In genomic region chr10:100340948-100341847, GRCh38 we compare ENCODE assay signal across 9 cellular contexts. TPM values are rescaled to one million over a fixed set of nuclear protein-coding genes. Genes with fewer than 3 reads are reported as not detected.
DNase-seq lines count a peak whose midpoint lies in the region; ATAC-seq, FAIRE-seq and TF ChIP-seq lines count a peak whose summit lies in the region.
"Had no signal": no experiment of that assay in that cellular context is flagged by ENCODE, and none has a peak within 500 bp of the region (broad histone marks: within the 10 kb centered on the region; RNA-seq: fewer than 3 reads in every experiment).

No MANE protein-coding gene starts in this region.

- no peak for TF ChIP-seq RAD21 in H1 (IDR thresholded peaks at IDR 0.05 in 1 of 2, conservative IDR thresholded peaks at IDR 0.05 in 1 of 2; ENCODE audit: low read depth in 2 of 2, low read length in 2 of 2)

- H2AFZ ChIP-seq in H1 (ENCODE audit: low read length), result peak overlapping the region; percentile 84; the same call in 1 of the 2 replicates

- WGBS in H1 (ENCODE audit: extremely low coverage in 1 of 2, insufficient coverage in 1 of 2, insufficient read length in 1 of 2, insufficient replicate concordance in 2 of 2, low coverage in 1 of 2, low lambda C conversion rate in 2 of 2, missing lambda C conversion rate in 1 of 2), 2 experiments, result 80% methylated on average over 12 of the region's 12 CpGs; no CpG with 5 or more reads in 1 of the 2 experiments

- H3K27me3 ChIP-seq in H1 (replicated peaks in 1 of 4; ENCODE audit: control insufficient read depth in 3 of 4, extremely low read depth in 1 of 4, insufficient read depth in 3 of 4, low read length in 3 of 4), result no peaks in the 10 kb centered on the region; a peak in 2 of 7 replicates

- H3K4ac ChIP-seq in H1 (replicated peaks; ENCODE audit: insufficient read length, low read depth, low read length), result no peak overlapping the region

- H3K4me3 ChIP-seq in H1 (ENCODE audit: extremely low read depth in 1 of 4, insufficient read depth in 2 of 4, low read depth in 3 of 4, low read length in 4 of 4), result no peak overlapping the region
- H3K4me3 ChIP-seq: suprapubic skin had no signal

- no peak overlapping the region; the same call in 1 of the 2 replicates for H3K18ac ChIP-seq in H1 (ENCODE audit: extremely low read depth, low read length)

- peak overlapping the region; percentile 61; the same call in 1 of the 2 replicates for H2BK5ac ChIP-seq in H1 (ENCODE audit: low read depth, low read length)

- H2BK120ac ChIP-seq in H1 (replicated peaks; ENCODE audit: low read depth, low read length), result peak overlapping the region; percentile 43

- H2AK5ac ChIP-seq in H1 (ENCODE audit: low read depth, low read length), result no peak overlapping the region

- CTCF ChIA-PET in H1 (lab: Charles Lee; ENCODE audit: partially characterized antibody), result interaction anchor here (0.6 to 21.7 kb wide), 27 partner anchors 9 to 329 kb away, joined by 3 to 226 read pairs (median 3); partner anchors contain the start of gene PKD2L1

- no peak overlapping the region for H3K23ac ChIP-seq in H1 (ENCODE audit: insufficient read length)

- H3K4me2 ChIP-seq in H1 (ENCODE audit: insufficient read depth in 1 of 2, low read depth in 2 of 2, low read length in 2 of 2), result no peak overlapping the region

- no peak overlapping the region for H3K9ac ChIP-seq in H1 (replicated peaks in 1 of 4; ENCODE audit: extremely low read depth in 1 of 4, low read depth in 3 of 4, low read length in 3 of 4)

- DNase-seq in NCI-H2107 treated with DMSO at 0.1 percent for 48 hours (lab: John Stamatoyannopoulos, UW; ENCODE audit: unreplicated experiment), result peak; percentile 10
- DNase-seq in NCI-H2107 (lab: John Stamatoyannopoulos, UW), result no peak
- no peak for DNase-seq in H1 (ENCODE audit: low read depth in 1 of 2, low spot score in 2 of 2)
- DNase-seq in middle frontal gyrus (ENCODE audit: extremely low spot score, low spot score), result peak; percentile 81
- DNase-seq in stimulated activated CD4-positive, alpha-beta T cell treated with anti-CD3 and anti-CD28 coated beads, Interleukin-15, amount 100 ng/mL, for 24 hours, result no peak
- DNase-seq in kidney tubule cell (ENCODE audit: low spot score), result no peak

- FAIRE-seq in H1 (lab: Jason Lieb, UNC), result no peak

- POLR2A ChIA-PET in H1 (lab: Charles Lee; ENCODE audit: partially characterized antibody), result interaction anchor here (1.0 to 5.1 kb wide), 6 partner anchors 10 to 144 kb away, joined by 3 to 24 read pairs (median 4); no protein-coding TSS in a partner anchor

- H3K27ac ChIP-seq in H1 (ENCODE audit: low read depth, low read length) (no peak overlapping the region), temporal lobe (ENCODE audit: low read depth, low read length) (peak overlapping the region; percentile 91)
- H3K27ac ChIP-seq: suprapubic skin had no signal

- peak overlapping the region; percentile 94; the same call in 1 of the 2 replicates for H2BK12ac ChIP-seq in H1 (ENCODE audit: low read depth, low read length)

- peak overlapping the region; percentile 89 for H4K91ac ChIP-seq in H1 (replicated peaks; ENCODE audit: insufficient read length, low read length)

- no peak for TF ChIP-seq CTCF in H1 (IDR thresholded peaks at IDR 0.05; ENCODE audit: control extremely low read depth in 1 of 3, insufficient read depth in 1 of 3, low read depth in 1 of 3, low read length in 3 of 3)

- no peak overlapping the region for H3K56ac ChIP-seq in H1 (replicated peaks; ENCODE audit: insufficient read length, low read depth, low read length)

- H4K8ac ChIP-seq in H1 (ENCODE audit: extremely low read depth, insufficient read depth, low read length), result no peak overlapping the region

- no peak for ATAC-seq in HG03469 (IDR thresholded peaks at IDR 0.05; ENCODE audit: unreplicated experiment)

- peak overlapping the region; percentile 75; the same call in 1 of the 2 replicates for H2BK20ac ChIP-seq in H1 (ENCODE audit: low read length)

- H4K5ac ChIP-seq in H1 (ENCODE audit: insufficient read length, low read depth, low read length), result no peak overlapping the region

- peaks cover 5% of the 10 kb centered on the region for H3K23me2 ChIP-seq in H1 (ENCODE audit: low read depth, low read length)

- 0 out of 4 replicates have a peak, but pooled peaks cover 0 to 5% of the 10 kb centered on the region in 2 experiments for H3K79me2 ChIP-seq in H1 (ENCODE audit: control insufficient read depth in 1 of 2, insufficient read depth in 2 of 2, low read length in 2 of 2)

- no peaks in the 10 kb centered on the region; a peak in 1 of 8 replicates for H3K36me3 ChIP-seq in H1 (ENCODE audit: control insufficient read depth in 2 of 4, insufficient read depth in 4 of 4, low read length in 3 of 4)
- H3K36me3 ChIP-seq: suprapubic skin had no signal

- TF ChIP-seq EP300 in H1 (IDR thresholded peaks at IDR 0.05; ENCODE audit: borderline replicate concordance in 1 of 2, low read depth in 2 of 2, low read length in 2 of 2), result no peak

- no peaks in the 10 kb centered on the region for H3K79me1 ChIP-seq in H1 (ENCODE audit: low read depth, low read length)

- no peak for TF ChIP-seq POLR2A in H1 (IDR thresholded peaks at IDR 0.05; ENCODE audit: control extremely low read depth in 1 of 2, low read depth in 2 of 2, low read length in 2 of 2)

- no peak overlapping the region for H2BK15ac ChIP-seq in H1 (ENCODE audit: low read length)

- no peaks in the 10 kb centered on the region for H4K20me1 ChIP-seq in H1 (replicated peaks in 1 of 2; ENCODE audit: control insufficient read depth in 1 of 2, insufficient read depth in 2 of 2, low read length in 2 of 2)

- no peaks in the 10 kb centered on the region for H3K9me3 ChIP-seq in H1 (ENCODE audit: insufficient read depth in 2 of 2, low read depth in 1 of 2, low read length in 1 of 2)
- H3K9me3 ChIP-seq: suprapubic skin had no signal

- H3K14ac ChIP-seq in H1 (ENCODE audit: insufficient read length), result no peak overlapping the region

- peaks cover 9 to 21% (median 10%) of the 10 kb centered on the region in 4 experiments for H3K4me1 ChIP-seq in H1 (replicated peaks in 1 of 4; ENCODE audit: control insufficient read depth in 3 of 4, insufficient read depth in 4 of 4, low read length in 3 of 4)

TF ChIP-seq in H1, 55 proteins besides CTCF, POLR2A, EP300 and RAD21:
- no peak for TF ChIP-seq CBX5 (IDR thresholded peaks at IDR 0.05; ENCODE audit: low read depth, low read length)
- no peak for TF ChIP-seq SIN3A (conservative IDR thresholded peaks at IDR 0.05 in 1 of 2, IDR thresholded peaks at IDR 0.05 in 1 of 2; ENCODE audit: low read depth in 1 of 2, low read length in 2 of 2)
- TF ChIP-seq E2F6 (IDR thresholded peaks at IDR 0.05), result no peak
- TF ChIP-seq CHD2 (IDR thresholded peaks at IDR 0.05; ENCODE audit: low read length), result no peak
- no peak for TF ChIP-seq TBP (IDR thresholded peaks at IDR 0.05; ENCODE audit: low read depth, low read length)

RNA-seq across cellular contexts. Expression of gene SCD, which starts 5.8 kb away (rescaled TPM):
- 604 and 621 TPM in 2 replicates for total RNA-seq in H1 (2021; fragmentation: NEBNext Ultra II Directional; extraction: Animal tissue kit (Norgen Biotek cat#: 25700))
- polyA plus RNA-seq in H1 (2011; rRNA removed), result 372 and 397 TPM in 2 replicates
- polyA plus RNA-seq in H1 (2011; cell fraction: cytosol; rRNA removed), result 289 TPM
- 214 TPM for polyA plus RNA-seq in H1 (2011; cell fraction: nucleus; rRNA removed)
- 318 to 453 TPM (median 393 TPM) in 4 replicates for polyA plus RNA-seq in H1 (2012, experiment 1 of 2)
- 219 TPM for polyA plus RNA-seq in H1 (2012, experiment 2 of 2)
- polyA plus RNA-seq in H1 (2013, experiment 1 of 2), result 934 TPM
- polyA plus RNA-seq in H1 (2013, experiment 2 of 2), result 1,101 TPM
- polyA minus RNA-seq in H1 (2011; rRNA and poly(A)+ RNA removed), result 618 and 631 TPM in 2 replicates
- 331 TPM for polyA minus RNA-seq in H1 (2011; cell fraction: cytosol; rRNA and poly(A)+ RNA removed)
- polyA minus RNA-seq in H1 (2011; cell fraction: nucleus; rRNA and poly(A)+ RNA removed), result 203 TPM
- total RNA-seq in temporal lobe, result 174 TPM

RNA-seq across cellular contexts. Expression of gene PKD2L1, which starts 11.2 kb away (rescaled TPM):
- total RNA-seq in H1 (2021; fragmentation: NEBNext Ultra II Directional; extraction: Animal tissue kit (Norgen Biotek cat#: 25700)), result 0.17 and 0.20 TPM in 2 replicates
- 0.20 and 0.33 TPM in 2 replicates for polyA plus RNA-seq in H1 (2011; rRNA removed)
- polyA plus RNA-seq in H1 (2011; cell fraction: cytosol; rRNA removed), result 0.26 TPM
- 0.20 TPM for polyA plus RNA-seq in H1 (2011; cell fraction: nucleus; rRNA removed)
- 0.42 to 0.64 TPM (median 0.56 TPM) in 4 replicates for polyA plus RNA-seq in H1 (2012, experiment 1 of 2)
- not detected for polyA plus RNA-seq in H1 (2012, experiment 2 of 2)
- 0.16 TPM for polyA plus RNA-seq in H1 (2013, experiment 1 of 2)
- polyA plus RNA-seq in H1 (2013, experiment 2 of 2), result 0.17 TPM
- 0.22 TPM in 1 of 2 replicates, not detected in the other for polyA minus RNA-seq in H1 (2011; rRNA and poly(A)+ RNA removed)
- not detected for polyA minus RNA-seq in H1 (2011; cell fraction: cytosol; rRNA and poly(A)+ RNA removed)
- polyA minus RNA-seq in H1 (2011; cell fraction: nucleus; rRNA and poly(A)+ RNA removed), result not detected
- total RNA-seq in temporal lobe, result 0.25 TPM
- total RNA-seq: suprapubic skin had no signal

RNA-seq across cellular contexts. Expression of gene BLOC1S2, which starts 54.7 kb away (rescaled TPM):
- 46.5 and 50.6 TPM in 2 replicates for total RNA-seq in H1 (2021; fragmentation: NEBNext Ultra II Directional; extraction: Animal tissue kit (Norgen Biotek cat#: 25700))
- 13.4 and 25.1 TPM in 2 replicates for polyA plus RNA-seq in H1 (2011; rRNA removed)
- polyA plus RNA-seq in H1 (2011; cell fraction: cytosol; rRNA removed), result 39.6 TPM
- 16.9 TPM for polyA plus RNA-seq in H1 (2011; cell fraction: nucleus; rRNA removed)
- polyA plus RNA-seq in H1 (2012, experiment 1 of 2), result 43.8 to 59.5 TPM (median 48.3 TPM) in 4 replicates
- polyA plus RNA-seq in H1 (2012, experiment 2 of 2), result 8.6 TPM
- polyA plus RNA-seq in H1 (2013, experiment 1 of 2), result 53.1 TPM
- 58.3 TPM for polyA plus RNA-seq in H1 (2013, experiment 2 of 2)
- 6.0 and 14.4 TPM in 2 replicates for polyA minus RNA-seq in H1 (2011; rRNA and poly(A)+ RNA removed)
- polyA minus RNA-seq in H1 (2011; cell fraction: cytosol; rRNA and poly(A)+ RNA removed), result 10.1 TPM
- 12.1 TPM for polyA minus RNA-seq in H1 (2011; cell fraction: nucleus; rRNA and poly(A)+ RNA removed)
- 49.2 TPM for total RNA-seq in temporal lobe

Comparison
In these comparisons a context has a peak if more than half of its experiments do, and no peak if none do; other contexts are left out.
1. DNase-seq: peak in NCI-H2107 treated with DMSO at 0.1 percent for 48 hours (single experiment) and middle frontal gyrus (single experiment); none in NCI-H2107 (single experiment), H1 (0 of 2), stimulated activated CD4-positive, alpha-beta T cell treated with anti-CD3 and anti-CD28 coated beads, Interleukin-15, amount 100 ng/mL, for 24 hours (single experiment) and kidney tubule cell (single experiment).